Comparison of ENCODE assay signal across 8 cellular contexts in genomic region chr19:49587227-49587626, GRCh38.
"Had no signal": no experiment of that assay in that cellular context is flagged by ENCODE, and none has a peak within 500 bp of the region (broad histone marks: within the 10 kb centered on the region; RNA-seq: fewer than 3 reads in every experiment).

No MANE protein-coding gene starts in this region.

- H3K27ac ChIP-seq: HL-60 had no signal

- H3K9me3 Mint-ChIP-seq: GM23338, H9, HFFc6, IgD-negative memory B cell had no signal

- DNase-seq: H9, HCEC 1CT, HFFc6, KBM-7 had no signal

- H3K4me3 Mint-ChIP-seq: GM23338, H9, HFFc6 had no signal

- H3K27ac Mint-ChIP-seq: GM23338, HFFc6, IgD-negative memory B cell had no signal

- ATAC-seq: GM23338, HepG2 had no signal

- H3K27me3 Mint-ChIP-seq: IgD-negative memory B cell had no signal

- H3K4me3 ChIP-seq: GM23338 had no signal
